Comparison of ENCODE assay signal across 20 cellular contexts in genomic region chr15:96316953-96317629, GRCh38. TPM values are rescaled to one million over a fixed set of nuclear protein-coding genes. Genes with fewer than 3 reads are reported as not detected.
DNase-seq lines count a peak whose midpoint lies in the region; ATAC-seq and TF ChIP-seq lines count a peak whose summit lies in the region.
"Had no signal": no experiment of that assay in that cellular context is flagged by ENCODE, and none has a peak within 500 bp of the region (broad histone marks: within the 10 kb centered on the region; RNA-seq: fewer than 3 reads in every experiment).

No MANE protein-coding gene starts in this region.

- peak overlapping the region; percentile 45 for H3K4me3 ChIP-seq in epithelial cell of proximal tubule (ENCODE audit: low read depth, low read length)
- H3K4me3 ChIP-seq in vagina, result peak overlapping the region in 1 of 2 donors; percentile 5

- H3K27me3 Mint-ChIP-seq in nephron progenitor cell (ENCODE audit: low read depth, poor library complexity), result peaks cover 46% of the 10 kb centered on the region
- peaks cover 48% of the 10 kb centered on the region for H3K27me3 Mint-ChIP-seq in activated T-cell treated with anti-CD3 and anti-CD28 coated beads, Interleukin-2, amount 50 U/mL, for 4 hours (ENCODE audit: low read depth)

- H3K4me1 Mint-ChIP-seq in nephron progenitor cell, result peaks cover 76% of the 10 kb centered on the region
- H3K4me1 Mint-ChIP-seq in activated T-cell treated with anti-CD3 and anti-CD28 coated beads, Interleukin-2, amount 50 U/mL, for 4 hours (ENCODE audit: low read depth), result no peaks in the 10 kb centered on the region
- H3K4me1 Mint-ChIP-seq: activated CD8-positive, alpha-beta memory T cell treated with anti-CD3 and anti-CD28 coated beads, Interleukin-2, amount 10 ng/mL, durations not matched to agents 7 days and 5 days; memory B cell; T-cell had no signal

- peak overlapping the region; percentile 65 for H3K4me3 Mint-ChIP-seq in nephron progenitor cell
- H3K4me3 Mint-ChIP-seq in activated T-cell treated with anti-CD3 and anti-CD28 coated beads, Interleukin-2, amount 50 U/mL, for 4 hours, result no peak overlapping the region
- H3K4me3 Mint-ChIP-seq: activated CD8-positive, alpha-beta memory T cell treated with anti-CD3 and anti-CD28 coated beads, Interleukin-2, amount 10 ng/mL, durations not matched to agents 7 days and 5 days; HFFc6; memory B cell; T-cell had no signal

- peak overlapping the region; percentile 10 for H3K27ac ChIP-seq in vagina
- H3K27ac ChIP-seq: HL-60 had no signal

- H3K9me3 Mint-ChIP-seq in nephron progenitor cell, result no peaks in the 10 kb centered on the region
- no peaks in the 10 kb centered on the region for H3K9me3 Mint-ChIP-seq in activated T-cell treated with anti-CD3 and anti-CD28 coated beads, Interleukin-2, amount 50 U/mL, for 4 hours
- H3K9me3 Mint-ChIP-seq: HFFc6, memory B cell, T-cell had no signal

- H3K27me3 ChIP-seq in vagina, result no peaks in the 10 kb centered on the region
- H3K27me3 ChIP-seq: ascending aorta had no signal

- intact Hi-C loops in left cardiac atrium (cut with DNase I) (loop anchor here in 1 of 2 donors (10.0 kb wide), 1 partner anchor 562 kb away; no protein-coding TSS in a partner anchor), Right ventricle myocardium superior (cut with DNase I) (no loop called here), vagina (cut with DNase I) (no loop called here)

- ATAC-seq in left cardiac atrium (peak; percentile 35 to 62), Right ventricle myocardium superior (ENCODE audit: poor library complexity) (no peak), HG02642 (IDR thresholded peaks at IDR 0.05; ENCODE audit: poor library complexity, unreplicated experiment) (no peak), HG02763 (IDR thresholded peaks at IDR 0.05; ENCODE audit: unreplicated experiment) (no peak)
- no peak for ATAC-seq in activated T-cell treated with anti-CD3 and anti-CD28 coated beads, Interleukin-2, amount 50 U/mL, for 4 hours
- ATAC-seq: activated CD4-positive, CD25-positive, alpha-beta regulatory T cell treated with anti-CD3 and anti-CD28 coated beads, Interleukin-2, amount 50 U/mL, for 24 hours; activated CD8-positive, alpha-beta memory T cell treated with anti-CD3 and anti-CD28 coated beads, Interleukin-2, amount 10 ng/mL, durations not matched to agents 7 days and 5 days; T-cell had no signal

- no peaks in the 10 kb centered on the region for H3K4me1 ChIP-seq in vagina
- H3K4me1 ChIP-seq: ascending aorta had no signal

- H3K9me3 ChIP-seq in vagina, result no peaks in the 10 kb centered on the region
- H3K9me3 ChIP-seq: ascending aorta had no signal

- no peaks in the 10 kb centered on the region for H3K36me3 ChIP-seq in vagina
- H3K36me3 ChIP-seq: ascending aorta had no signal

- H3K27ac Mint-ChIP-seq in nephron progenitor cell, result no peak overlapping the region
- H3K27ac Mint-ChIP-seq: activated CD8-positive, alpha-beta memory T cell treated with anti-CD3 and anti-CD28 coated beads, Interleukin-2, amount 10 ng/mL, durations not matched to agents 7 days and 5 days; HFFc6; memory B cell; T-cell had no signal

- DNase-seq in left cardiac atrium (no peak), Right ventricle myocardium superior (no peak), epithelial cell of proximal tubule (ENCODE audit: low read depth) (no peak), nephron progenitor cell (no peak), vagina (ENCODE audit: extremely low spot score in 2 of 2) (no peak)
- DNase-seq in activated T-cell treated with anti-CD3 and anti-CD28 coated beads, Interleukin-2, amount 50 U/mL, for 4 hours, result no peak
- DNase-seq: activated CD8-positive, alpha-beta memory T cell treated with anti-CD3 and anti-CD28 coated beads, Interleukin-2, amount 10 ng/mL, durations not matched to agents 7 days and 5 days; activated gamma-delta T cell treated with Interleukin-2 at 50 U/mL for 16 hours; cortex of kidney; HFFc6; NCI-H146; nucleus accumbens; stimulated activated naive CD4-positive, alpha-beta T cell; T-cell had no signal

- TF ChIP-seq POLR2A in vagina (IDR thresholded peaks at IDR 0.05), result no peak

- peaks cover 38% of the 10 kb centered on the region for H3K36me3 Mint-ChIP-seq in nephron progenitor cell (ENCODE audit: low read depth)
- no peaks in the 10 kb centered on the region for H3K36me3 Mint-ChIP-seq in activated T-cell treated with anti-CD3 and anti-CD28 coated beads, Interleukin-2, amount 50 U/mL, for 4 hours (ENCODE audit: insufficient read depth)
- H3K36me3 Mint-ChIP-seq: activated CD8-positive, alpha-beta memory T cell treated with anti-CD3 and anti-CD28 coated beads, Interleukin-2, amount 10 ng/mL, durations not matched to agents 7 days and 5 days; memory B cell; T-cell had no signal

- peak; percentile 3 for TF ChIP-seq CTCF in epithelial cell of proximal tubule (conservative IDR thresholded peaks at IDR 0.05; ENCODE audit: low read depth, low read length)
- TF ChIP-seq CTCF in nephron progenitor cell (IDR thresholded peaks at IDR 0.05), result no peak
- no peak for TF ChIP-seq CTCF in vagina (IDR thresholded peaks at IDR 0.05)

RNA-seq across cellular contexts. Expression of gene NR2F2, which starts 13.4 kb away (rescaled TPM):
- 10 to 100 TPM; 41.2 to 43.5 TPM for total RNA-seq in left cardiac atrium
- 11.0 TPM for total RNA-seq in Right ventricle myocardium superior
- 17.6 and 17.7 TPM in 2 replicates for total RNA-seq in epithelial cell of proximal tubule
- 39.8 TPM for total RNA-seq in vagina
- under 1 TPM; 0.13 to 0.24 (median 0.15) TPM for total RNA-seq in activated T-cell treated with anti-CD3 and anti-CD28 coated beads, Interleukin-2, amount 50 U/mL, for 4 hours
- total RNA-seq: activated CD8-positive, alpha-beta memory T cell treated with anti-CD3 and anti-CD28 coated beads, Interleukin-2, amount 10 ng/mL, durations not matched to agents 7 days and 5 days had no signal

Comparison
In these comparisons a context has a peak if more than half of its experiments do, and no peak if none do; other contexts are left out.
1. ATAC-seq: peak in left cardiac atrium (2 of 2); none in Right ventricle myocardium superior (single experiment), HG02642 (single experiment), HG02763 (single experiment) and activated T-cell treated with anti-CD3 and anti-CD28 coated beads, Interleukin-2, amount 50 U/mL, for 4 hours (0 of 2).